ENCODE assay signal across 26 cellular contexts in the genomic region with DNA sequence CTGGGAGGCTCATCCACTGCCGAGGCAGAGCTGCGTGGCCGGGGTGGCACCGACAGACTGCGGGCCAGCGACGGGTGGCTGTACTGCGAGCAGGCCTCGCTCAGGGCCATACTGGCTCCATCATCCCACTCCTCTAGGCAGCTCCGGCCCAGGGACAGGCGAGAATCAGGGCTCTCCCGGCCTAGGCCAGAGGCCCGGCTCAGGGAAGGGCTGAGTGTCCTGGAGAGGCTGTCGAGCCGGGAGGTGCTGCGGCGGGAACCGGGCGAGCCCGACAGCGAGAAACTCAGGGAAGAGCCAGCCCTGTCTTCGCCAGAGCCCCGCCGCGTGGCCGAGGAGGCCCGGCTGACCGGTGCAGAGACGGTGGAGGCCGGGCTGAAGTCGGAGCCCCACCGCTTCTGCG.
"Had no signal": no experiment of that assay in that cellular context is flagged by ENCODE, and none has a peak within 500 bp of the region (broad histone marks: within the 10 kb centered on the region; RNA-seq: fewer than 3 reads in every experiment).

No MANE protein-coding gene starts in this region.

- H3K9me3 Mint-ChIP-seq: activated CD8-positive, alpha-beta T cell treated with anti-CD3 and anti-CD28 coated beads for 36 hours; activated naive CD8-positive, alpha-beta T cell treated with anti-CD3 and anti-CD28 coated beads, Interleukin-2, amount 10 ng/mL, durations not matched to agents 7 days and 5 days; activated T-cell treated with anti-CD3 and anti-CD28 coated beads, Interleukin-2, amount 50 U/mL, for 72 hours; activated T-helper 2 cell treated with anti-CD3 and anti-CD28 coated beads, Interferon-gamma antibody, Interleukin-2, Interleukin-4, amounts not matched to agents 10 μg/mL and 5 μg/mL and 100 μg/mL, durations not matched to agents 14 hours and 24 hours and 36 hours; T-cell had no signal

- ATAC-seq: activated CD4-positive, CD25-positive, alpha-beta regulatory T cell treated with anti-CD3 and anti-CD28 coated beads, Interleukin-2, amount 50 U/mL, for 24 hours; activated CD8-positive, alpha-beta T cell treated with anti-CD3 and anti-CD28 coated beads for 36 hours; activated T-cell treated with anti-CD3 and anti-CD28 coated beads, Interleukin-2, amount 50 U/mL, for 72 hours; T-cell had no signal

- H3K4me3 ChIP-seq: adrenal gland, breast epithelium, SK-N-MC had no signal

- H3K27me3 Mint-ChIP-seq: activated CD8-positive, alpha-beta T cell treated with anti-CD3 and anti-CD28 coated beads for 36 hours; activated naive CD8-positive, alpha-beta T cell treated with anti-CD3 and anti-CD28 coated beads, Interleukin-2, amount 10 ng/mL, durations not matched to agents 7 days and 5 days; T-cell had no signal

- H3K9me3 ChIP-seq: adrenal gland, breast epithelium had no signal

- H3K4me1 Mint-ChIP-seq: activated naive CD8-positive, alpha-beta T cell treated with anti-CD3 and anti-CD28 coated beads, Interleukin-2, amount 10 ng/mL, durations not matched to agents 7 days and 5 days had no signal

- H3K27ac Mint-ChIP-seq: activated CD8-positive, alpha-beta T cell treated with anti-CD3 and anti-CD28 coated beads for 36 hours; activated naive CD8-positive, alpha-beta T cell treated with anti-CD3 and anti-CD28 coated beads, Interleukin-2, amount 10 ng/mL, durations not matched to agents 7 days and 5 days; activated T-cell treated with anti-CD3 and anti-CD28 coated beads, Interleukin-2, amount 50 U/mL, for 72 hours; activated T-helper 2 cell treated with anti-CD3 and anti-CD28 coated beads, Interferon-gamma antibody, Interleukin-2, Interleukin-4, amounts not matched to agents 10 μg/mL and 5 μg/mL and 100 μg/mL, durations not matched to agents 14 hours and 24 hours and 36 hours; T-cell had no signal

- DNase-seq: activated CD4-positive, alpha-beta T cell treated with anti-CD3 and anti-CD28 coated beads for 4 hours; activated CD8-positive, alpha-beta memory T cell treated with anti-CD3 and anti-CD28 coated beads, Interleukin-2, amount 50 U/mL, for 4 hours; activated CD8-positive, alpha-beta T cell treated with anti-CD3 and anti-CD28 coated beads for 36 hours; activated gamma-delta T cell treated with Interleukin-2 at 50 U/mL for 16 hours; activated naive CD4-positive, alpha-beta T cell treated with anti-CD3 and anti-CD28 coated beads, Interleukin-2, amount 50 U/mL, for 16 hours; activated naive CD8-positive, alpha-beta T cell treated with anti-CD3 and anti-CD28 coated beads, Interleukin-2, amount 10 ng/mL, durations not matched to agents 7 days and 5 days; activated T-cell treated with anti-CD3 and anti-CD28 coated beads, Interleukin-2, amount 50 U/mL, for 72 hours; adrenal gland; anterior cingulate cortex; Kasumi-1; KBM-7; NCI-H1105 treated with DMSO at 0.1 percent for 48 hours; NCI-H1436 treated with DMSO at 0.1 percent for 48 hours; NCI-H187; NCI-H2081; NCI-H2171; NCI-H2227 treated with DMSO at 0.1 percent for 48 hours; NCI-H446 treated with DMSO at 0.1 percent for 48 hours; NCI-H526; NCI-H774; T-cell; WERI-Rb-1 had no signal

- H3K4me1 ChIP-seq: breast epithelium had no signal

- H3K4me3 Mint-ChIP-seq: activated CD8-positive, alpha-beta T cell treated with anti-CD3 and anti-CD28 coated beads for 36 hours; activated naive CD8-positive, alpha-beta T cell treated with anti-CD3 and anti-CD28 coated beads, Interleukin-2, amount 10 ng/mL, durations not matched to agents 7 days and 5 days; activated T-cell treated with anti-CD3 and anti-CD28 coated beads, Interleukin-2, amount 50 U/mL, for 72 hours; T-cell had no signal
